19 cellular contexts compared by ENCODE assay signal in the genomic region with DNA sequence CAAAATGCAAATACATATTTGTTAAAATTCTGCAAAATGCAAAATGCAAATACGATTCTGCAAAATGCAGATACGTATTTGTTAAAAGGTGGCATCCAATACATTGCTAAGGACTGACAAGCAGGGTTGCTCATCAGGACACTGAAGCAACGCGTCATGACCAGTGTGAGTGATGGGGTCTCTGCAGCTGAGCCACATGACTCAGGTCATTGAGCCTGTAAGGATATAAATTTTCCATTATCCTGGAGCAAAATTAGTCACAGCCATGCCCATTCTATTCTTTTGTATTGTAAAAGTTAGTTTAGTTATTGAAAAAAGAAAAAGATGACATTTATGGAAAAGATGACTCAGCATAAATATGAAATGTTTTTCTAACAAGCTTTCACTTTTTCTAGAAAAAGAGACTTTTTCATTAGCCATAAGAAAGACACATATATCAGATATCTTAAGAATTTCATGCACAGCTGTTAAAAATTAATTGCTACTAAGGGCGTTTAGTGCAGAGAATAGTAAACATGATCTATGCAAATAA.
"Had no signal": no experiment of that assay in that cellular context is flagged by ENCODE, and none has a peak within 500 bp of the region (broad histone marks: within the 10 kb centered on the region; RNA-seq: fewer than 3 reads in every experiment).

No MANE protein-coding gene starts in this region.

- DNase-seq: activated CD4-positive, CD25-positive, alpha-beta regulatory T cell; activated naive CD4-positive, alpha-beta T cell treated with anti-CD3 and anti-CD28 coated beads, Interleukin-2, amount 50 U/mL, for 16 hours; activated T-cell treated with anti-CD3 and anti-CD28 coated beads, Interleukin-2, amount 50 U/mL, for 1 hour; dorsolateral prefrontal cortex; foreskin keratinocyte; head of caudate nucleus; natural killer cell; stimulated activated CD4-positive, alpha-beta T cell treated with anti-CD3 and anti-CD28 coated beads, Interleukin-1b, Interleukin-23, amount 100 ng/mL, for 48 hours; substantia nigra; trophoblast cell had no signal

- FAIRE-seq: endometrium, islet of Langerhans, TTC549 had no signal

- H3K4me1 ChIP-seq: foreskin keratinocyte, right atrium auricular region had no signal

- H3K36me3 ChIP-seq: right atrium auricular region had no signal

- H3K9me3 ChIP-seq: right atrium auricular region had no signal

- H3K36me3 Mint-ChIP-seq: memory B cell; natural killer cell; stimulated activated memory B cell treated with anti-CD40 and anti-IgM and Interleukin-4, amounts not matched to agents 10 μg/mL and 1 μg/mL and 100 μg/mL, for 72 hours had no signal

- H3K27me3 Mint-ChIP-seq: stimulated activated memory B cell treated with anti-CD40 and anti-IgM and Interleukin-4, amounts not matched to agents 10 μg/mL and 1 μg/mL and 100 μg/mL, for 72 hours had no signal

- H3K27ac Mint-ChIP-seq: memory B cell; natural killer cell; stimulated activated memory B cell treated with anti-CD40 and anti-IgM and Interleukin-4, amounts not matched to agents 10 μg/mL and 1 μg/mL and 100 μg/mL, for 72 hours; T-helper 1 cell treated with Interleukin-12 subunit alpha and Interleukin-12 subunit beta and Interleukin-4 antibody, amounts not matched to agents 30 μg/mL and 1 μg/mL, for 36 hours had no signal

- H3K4me1 Mint-ChIP-seq: memory B cell; natural killer cell; stimulated activated memory B cell treated with anti-CD40 and anti-IgM and Interleukin-4, amounts not matched to agents 10 μg/mL and 1 μg/mL and 100 μg/mL, for 72 hours had no signal

- H3K27ac ChIP-seq: dorsolateral prefrontal cortex, foreskin keratinocyte, right atrium auricular region had no signal

- H3K27me3 ChIP-seq: dorsolateral prefrontal cortex, foreskin keratinocyte, right atrium auricular region had no signal

- ATAC-seq: esophagus mucosa; foreskin keratinocyte; left lobe of liver; natural killer cell; stimulated activated memory B cell treated with anti-CD40 and anti-IgM and Interleukin-4, amounts not matched to agents 10 μg/mL and 1 μg/mL and 100 μg/mL, for 72 hours had no signal

- H3K4me3 Mint-ChIP-seq: memory B cell; natural killer cell; stimulated activated memory B cell treated with anti-CD40 and anti-IgM and Interleukin-4, amounts not matched to agents 10 μg/mL and 1 μg/mL and 100 μg/mL, for 72 hours; T-helper 1 cell treated with Interleukin-12 subunit alpha and Interleukin-12 subunit beta and Interleukin-4 antibody, amounts not matched to agents 30 μg/mL and 1 μg/mL, for 36 hours had no signal

- H3K4me3 ChIP-seq: dorsolateral prefrontal cortex, right atrium auricular region had no signal
